In the genomic region with DNA sequence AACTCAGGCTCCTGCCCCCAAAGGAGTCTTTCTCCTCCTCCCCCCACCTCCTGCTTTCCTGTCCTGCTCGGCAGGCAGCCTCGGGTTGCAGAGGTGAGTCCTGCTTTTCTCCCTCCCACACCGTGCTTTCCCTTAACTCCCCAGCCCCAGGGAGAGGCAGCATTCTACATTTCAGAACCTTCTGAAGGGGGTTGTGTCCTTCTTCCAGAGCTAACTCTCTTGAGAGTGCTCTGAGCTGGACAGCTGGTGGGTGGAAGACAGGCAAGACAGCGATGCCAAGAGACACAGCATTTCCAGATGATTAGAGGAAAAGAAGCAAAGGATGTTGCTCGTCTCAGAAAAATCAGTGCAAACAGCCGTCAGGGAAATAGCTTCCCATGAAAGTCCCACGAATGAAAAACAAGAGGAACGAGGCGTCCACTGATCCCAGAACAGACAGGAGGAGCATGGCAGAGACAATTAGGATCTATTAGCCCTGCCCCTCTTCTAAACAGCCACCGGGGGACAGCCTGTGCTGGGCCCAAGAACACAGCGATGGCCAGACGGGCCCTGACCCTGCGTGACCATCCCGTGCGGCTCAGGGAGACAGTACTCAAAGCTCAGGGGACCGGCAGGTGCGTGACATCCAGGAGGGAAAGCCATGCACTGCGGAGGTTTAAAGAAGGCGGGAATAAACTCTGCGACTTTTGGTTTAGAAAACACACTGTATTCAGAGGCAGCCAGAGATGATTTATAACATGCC, we compare ENCODE assay signal across 10 cellular contexts.
A peak's percentile ranks its signal among the peaks of the same experiment; 100 is the strongest.
DNase-seq lines count a peak whose midpoint lies in the region; ATAC-seq and TF ChIP-seq lines count a peak whose summit lies in the region.
"Had no signal": no experiment of that assay in that cellular context is flagged by ENCODE, and none has a peak within 500 bp of the region (broad histone marks: within the 10 kb centered on the region; RNA-seq: fewer than 3 reads in every experiment).

No MANE protein-coding gene starts in this region.

- H3K9me3 ChIP-seq in adipocyte (ENCODE audit: control insufficient read depth, low read length) (no peaks in the 10 kb centered on the region), lower lobe of right lung (no peaks in the 10 kb centered on the region)

- H3K27me3 ChIP-seq in HL-60 (ENCODE audit: insufficient read depth, poor library complexity, severe bottlenecking) (no peaks in the 10 kb centered on the region), adipocyte (replicated peaks; ENCODE audit: control insufficient read depth, insufficient read depth, low read length) (peaks cover 59% of the 10 kb centered on the region), lower lobe of right lung (ENCODE audit: low read depth) (no peaks in the 10 kb centered on the region)

- no peak for DNase-seq in HL-60 (ENCODE audit: low read depth in 1 of 2, low spot score in 1 of 2)
- peak; percentile 3 for DNase-seq in adipocyte (ENCODE audit: low read depth)
- DNase-seq in lower lobe of right lung, result no peak
- no peak for DNase-seq in stimulated activated naive B cell treated with anti-CD40 and anti-IgM and Interleukin-4, amounts not matched to agents 10 μg/mL and 1 μg/mL and 100 μg/mL, for 72 hours
- no peak for DNase-seq in NCI-H128 (lab: John Stamatoyannopoulos, UW; ENCODE audit: unreplicated experiment)
- DNase-seq in RPMI8226, result no peak
- DNase-seq in NCI-H187 treated with DMSO at 0.1 percent for 48 hours (lab: John Stamatoyannopoulos, UW), result no peak
- DNase-seq: EL, NCI-H510A had no signal

- H3K4me1 Mint-ChIP-seq in stimulated activated naive B cell treated with anti-CD40 and anti-IgM and Interleukin-4, amounts not matched to agents 10 μg/mL and 1 μg/mL and 100 μg/mL, for 72 hours, result peaks cover 27 to 50% of the 10 kb centered on the region in 2 donors

- no peaks in the 10 kb centered on the region for H3K27me3 Mint-ChIP-seq in stimulated activated naive B cell treated with anti-CD40 and anti-IgM and Interleukin-4, amounts not matched to agents 10 μg/mL and 1 μg/mL and 100 μg/mL, for 72 hours

- no peak overlapping the region for H3K9ac ChIP-seq in adipocyte (ENCODE audit: low read length)

- peak overlapping the region; percentile 91 to 94 for H3K4me3 Mint-ChIP-seq in stimulated activated naive B cell treated with anti-CD40 and anti-IgM and Interleukin-4, amounts not matched to agents 10 μg/mL and 1 μg/mL and 100 μg/mL, for 72 hours

- peaks cover 5 to 25% of the 10 kb centered on the region in 2 donors for H3K36me3 Mint-ChIP-seq in stimulated activated naive B cell treated with anti-CD40 and anti-IgM and Interleukin-4, amounts not matched to agents 10 μg/mL and 1 μg/mL and 100 μg/mL, for 72 hours

- H3K9me3 Mint-ChIP-seq in stimulated activated naive B cell treated with anti-CD40 and anti-IgM and Interleukin-4, amounts not matched to agents 10 μg/mL and 1 μg/mL and 100 μg/mL, for 72 hours, result peaks cover 0 to 5% of the 10 kb centered on the region in 2 donors

- peak overlapping the region; percentile 99 for H3K27ac Mint-ChIP-seq in stimulated activated naive B cell treated with anti-CD40 and anti-IgM and Interleukin-4, amounts not matched to agents 10 μg/mL and 1 μg/mL and 100 μg/mL, for 72 hours

- ATAC-seq in lower lobe of right lung, result no peak
- peak; percentile 8 to 16 for ATAC-seq in stimulated activated naive B cell treated with anti-CD40 and anti-IgM and Interleukin-4, amounts not matched to agents 10 μg/mL and 1 μg/mL and 100 μg/mL, for 72 hours (replicated peaks)
- no peak for ATAC-seq in HG02852 (IDR thresholded peaks at IDR 0.05; ENCODE audit: unreplicated experiment)

- peak overlapping the region; percentile 96 for H3K27ac ChIP-seq in HL-60 (replicated peaks)
- peak overlapping the region; percentile 78 for H3K27ac ChIP-seq in lower lobe of right lung

- H3K36me3 ChIP-seq in adipocyte (ENCODE audit: control insufficient read depth, insufficient read depth, low read length, severe bottlenecking) (no peaks in the 10 kb centered on the region), lower lobe of right lung (no peaks in the 10 kb centered on the region)

- TF ChIP-seq CTCF in HL-60 (IDR thresholded peaks at IDR 0.05; ENCODE audit: insufficient read depth, low read length), result no peak
- no peak for TF ChIP-seq CTCF in lower lobe of right lung (IDR thresholded peaks at IDR 0.05)

- intact Hi-C loops in lower lobe of right lung (cut with DNase I), result no loop called here

- H3K4me1 ChIP-seq in adipocyte (ENCODE audit: control insufficient read depth, insufficient read depth, low read length) (peaks cover 9% of the 10 kb centered on the region), lower lobe of right lung (peaks cover 5% of the 10 kb centered on the region)

- H3K4me3 ChIP-seq in HL-60 (replicated peaks; ENCODE audit: insufficient read depth, low read length) (no peak overlapping the region), adipocyte (ENCODE audit: low read length) (no peak overlapping the region), lower lobe of right lung (peak overlapping the region; percentile 47)

Comparison
In these comparisons a context has a peak if more than half of its experiments do, and no peak if none do; other contexts are left out.
1. ATAC-seq: peak in stimulated activated naive B cell treated with anti-CD40 and anti-IgM and Interleukin-4, amounts not matched to agents 10 μg/mL and 1 μg/mL and 100 μg/mL, for 72 hours (2 of 2); none in lower lobe of right lung (0 of 2) and HG02852 (single experiment).